In the genomic region with DNA sequence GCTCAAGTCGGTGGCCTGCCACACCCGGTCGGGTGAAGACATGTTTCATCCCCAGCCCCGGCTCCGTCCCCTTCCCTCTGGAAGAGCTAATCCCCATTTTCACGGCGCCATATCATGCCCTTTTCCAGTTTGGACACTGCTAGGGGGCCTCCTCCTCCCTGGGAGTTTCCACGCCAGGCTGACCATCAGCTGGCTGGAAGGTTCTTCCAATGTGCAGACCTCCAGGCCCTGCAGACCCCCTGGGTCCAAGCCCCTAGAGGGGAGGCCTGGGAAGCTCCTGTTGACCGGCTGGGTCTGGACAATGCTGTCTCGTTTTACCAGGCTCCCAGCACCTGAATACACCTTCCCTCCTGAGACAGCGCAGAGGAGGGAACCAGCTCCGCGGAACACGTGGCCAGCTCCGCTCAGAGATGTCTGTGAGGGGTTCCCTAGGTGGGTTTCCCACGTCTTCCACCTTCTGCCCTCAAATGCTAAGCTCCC, we compare ENCODE assay signal across 8 cellular contexts. TPM values are rescaled to one million over a fixed set of nuclear protein-coding genes. Genes with fewer than 3 reads are reported as not detected.
A peak's percentile ranks its signal among the peaks of the same experiment; 100 is the strongest.
DNase-seq lines count a peak whose midpoint lies in the region; ATAC-seq and TF ChIP-seq lines count a peak whose summit lies in the region.

No MANE protein-coding gene starts in this region.

- H3K4me1 Mint-ChIP-seq in activated naive CD8-positive, alpha-beta T cell treated with anti-CD3 and anti-CD28 coated beads, Interleukin-2, amount 10 ng/mL, durations not matched to agents 7 days and 5 days: peaks cover 3% of the 10 kb centered on the region
- peaks cover 4% of the 10 kb centered on the region for H3K4me1 Mint-ChIP-seq in activated naive CD8-positive, alpha-beta T cell treated with anti-CD3 and anti-CD28 coated beads for 36 hours
- H3K4me1 Mint-ChIP-seq in nephron progenitor cell: peaks cover 29% of the 10 kb centered on the region
- peaks cover 5% of the 10 kb centered on the region for H3K4me1 Mint-ChIP-seq in activated T-helper 17 cell treated with anti-CD3 and anti-CD28 coated beads, Interleukin-2, amount 50 U/mL, for 72 hours

- no peaks in the 10 kb centered on the region for H3K27me3 ChIP-seq in aorta (ENCODE audit: control insufficient read depth in 1 of 2, insufficient read depth in 2 of 2, low read length in 1 of 2)

- intact Hi-C loops in aorta (cut with DNase I): loop anchor here (5.0 to 10.0 kb wide), 2 partner anchors 55 to 218 kb away; a partner anchor contains a TSS

- H3K27ac ChIP-seq in epithelial cell of prostate: peak overlapping the region; percentile 23
- H3K27ac ChIP-seq in aorta (ENCODE audit: low read depth in 1 of 2, low read length in 2 of 2): no peak overlapping the region

- ATAC-seq in activated naive CD8-positive, alpha-beta T cell treated with anti-CD3 and anti-CD28 coated beads, Interleukin-2, amount 10 ng/mL, durations not matched to agents 7 days and 5 days (ENCODE audit: low read depth): peak; percentile 10
- peak; percentile 4 for ATAC-seq in aorta (ENCODE audit: low FRiP score)
- no peak for ATAC-seq in activated T-helper 17 cell treated with anti-CD3 and anti-CD28 coated beads, Interleukin-2, amount 50 U/mL, for 72 hours (replicated peaks)

- H3K27ac Mint-ChIP-seq in activated naive CD8-positive, alpha-beta T cell treated with anti-CD3 and anti-CD28 coated beads, Interleukin-2, amount 10 ng/mL, durations not matched to agents 7 days and 5 days: peak overlapping the region; percentile 12
- H3K27ac Mint-ChIP-seq in activated naive CD8-positive, alpha-beta T cell treated with anti-CD3 and anti-CD28 coated beads for 36 hours: no peak overlapping the region
- no peak overlapping the region for H3K27ac Mint-ChIP-seq in nephron progenitor cell
- no peak overlapping the region for H3K27ac Mint-ChIP-seq in activated T-helper 17 cell treated with anti-CD3 and anti-CD28 coated beads, Interleukin-2, amount 50 U/mL, for 72 hours

- POLR2A ChIA-PET in activated naive CD8-positive, alpha-beta T cell treated with anti-CD3 and anti-CD28 coated beads, Interleukin-2, amount 10 ng/mL, durations not matched to agents 7 days and 5 days (lab: Charles Lee): interaction anchor here (0.6 to 1.8 kb wide), 4 partner anchors 33 to 1178 kb away, joined by 3 to 11 read pairs (median 4); no protein-coding TSS in a partner anchor

- TF ChIP-seq CTCF in nephron progenitor cell (IDR thresholded peaks at IDR 0.05): peak; percentile 19

- no peaks in the 10 kb centered on the region for H3K27me3 Mint-ChIP-seq in activated naive CD8-positive, alpha-beta T cell treated with anti-CD3 and anti-CD28 coated beads, Interleukin-2, amount 10 ng/mL, durations not matched to agents 7 days and 5 days
- peaks cover 10% of the 10 kb centered on the region for H3K27me3 Mint-ChIP-seq in activated naive CD8-positive, alpha-beta T cell treated with anti-CD3 and anti-CD28 coated beads for 36 hours
- H3K27me3 Mint-ChIP-seq in nephron progenitor cell (ENCODE audit: low read depth, poor library complexity): peaks cover 49% of the 10 kb centered on the region
- no peaks in the 10 kb centered on the region for H3K27me3 Mint-ChIP-seq in activated T-helper 17 cell treated with anti-CD3 and anti-CD28 coated beads, Interleukin-2, amount 50 U/mL, for 72 hours

- no peaks in the 10 kb centered on the region for H3K4me1 ChIP-seq in aorta (ENCODE audit: control insufficient read depth in 1 of 2, insufficient read depth in 2 of 2, low read length in 2 of 2)

- H3K36me3 Mint-ChIP-seq in activated naive CD8-positive, alpha-beta T cell treated with anti-CD3 and anti-CD28 coated beads, Interleukin-2, amount 10 ng/mL, durations not matched to agents 7 days and 5 days: no peaks in the 10 kb centered on the region
- H3K36me3 Mint-ChIP-seq in activated naive CD8-positive, alpha-beta T cell treated with anti-CD3 and anti-CD28 coated beads for 36 hours: no peaks in the 10 kb centered on the region
- H3K36me3 Mint-ChIP-seq in nephron progenitor cell (ENCODE audit: low read depth): peaks cover 10% of the 10 kb centered on the region
- peaks cover 7% of the 10 kb centered on the region for H3K36me3 Mint-ChIP-seq in activated T-helper 17 cell treated with anti-CD3 and anti-CD28 coated beads, Interleukin-2, amount 50 U/mL, for 72 hours (ENCODE audit: low read depth)

- no peaks in the 10 kb centered on the region for H3K9me3 Mint-ChIP-seq in activated naive CD8-positive, alpha-beta T cell treated with anti-CD3 and anti-CD28 coated beads, Interleukin-2, amount 10 ng/mL, durations not matched to agents 7 days and 5 days
- H3K9me3 Mint-ChIP-seq in activated naive CD8-positive, alpha-beta T cell treated with anti-CD3 and anti-CD28 coated beads for 36 hours: no peaks in the 10 kb centered on the region
- H3K9me3 Mint-ChIP-seq in nephron progenitor cell: no peaks in the 10 kb centered on the region
- H3K9me3 Mint-ChIP-seq in activated T-helper 17 cell treated with anti-CD3 and anti-CD28 coated beads, Interleukin-2, amount 50 U/mL, for 72 hours: no peaks in the 10 kb centered on the region

- no peaks in the 10 kb centered on the region for H3K36me3 ChIP-seq in aorta (ENCODE audit: control insufficient read depth in 1 of 2, insufficient read depth in 2 of 2, low read length in 1 of 2)

- no peaks in the 10 kb centered on the region for H3K9me3 ChIP-seq in aorta (ENCODE audit: control insufficient read depth, low read length)

- WGBS in aorta, 2 donors: 80 to 84% methylated on average over 16 of the region's 16 CpGs

- H3K4me3 ChIP-seq in aorta (ENCODE audit: low read length in 2 of 2): no peak overlapping the region

- no peak for DNase-seq in activated naive CD8-positive, alpha-beta T cell treated with anti-CD3 and anti-CD28 coated beads, Interleukin-2, amount 10 ng/mL, durations not matched to agents 7 days and 5 days
- DNase-seq in activated naive CD8-positive, alpha-beta T cell treated with anti-CD3 and anti-CD28 coated beads for 36 hours: no peak
- DNase-seq in epithelial cell of prostate (ENCODE audit: low read depth, low spot score) (no peak), nephron progenitor cell (no peak), aorta (peak in 1 of 2 donors; percentile 73), NCI-H1105 treated with DMSO at 0.1 percent for 48 hours (lab: John Stamatoyannopoulos, UW) (no peak), SKM-1 treated with dmso at 0.1 percent for 144 hours (lab: John Stamatoyannopoulos, UW; ENCODE audit: unreplicated experiment) (no peak)

- no peak overlapping the region for H3K4me3 Mint-ChIP-seq in activated naive CD8-positive, alpha-beta T cell treated with anti-CD3 and anti-CD28 coated beads, Interleukin-2, amount 10 ng/mL, durations not matched to agents 7 days and 5 days
- no peak overlapping the region for H3K4me3 Mint-ChIP-seq in activated naive CD8-positive, alpha-beta T cell treated with anti-CD3 and anti-CD28 coated beads for 36 hours
- no peak overlapping the region for H3K4me3 Mint-ChIP-seq in nephron progenitor cell
- no peak overlapping the region for H3K4me3 Mint-ChIP-seq in activated T-helper 17 cell treated with anti-CD3 and anti-CD28 coated beads, Interleukin-2, amount 50 U/mL, for 72 hours

RNA-seq across cellular contexts. Expression of a gene that starts 44.7 kb away (rescaled TPM):
- 100 to 1,000 TPM; 104 to 108 TPM for total RNA-seq in activated naive CD8-positive, alpha-beta T cell treated with anti-CD3 and anti-CD28 coated beads, Interleukin-2, amount 10 ng/mL, durations not matched to agents 7 days and 5 days
- 100 to 1,000 TPM in 1 of 2 experiments, 10 to 100 TPM in 1; 94.0 to 109 TPM for total RNA-seq in activated naive CD8-positive, alpha-beta T cell treated with anti-CD3 and anti-CD28 coated beads for 36 hours
- total RNA-seq in aorta: 10 to 100 TPM; 57.9 to 63.2 TPM
- polyA plus RNA-seq in aorta: 10 to 100 TPM; 19.5 to 43.3 TPM
- 100 to 1,000 TPM in 1 of 2 donors, 10 to 100 TPM in 1; 81.4 to 112 TPM for total RNA-seq in activated T-helper 17 cell treated with anti-CD3 and anti-CD28 coated beads, Interleukin-2, amount 50 U/mL, for 72 hours
